Comparison of ENCODE assay signal across 16 cellular contexts in genomic region chr10:73763343-73763742, GRCh38. TPM values are rescaled to one million over a fixed set of nuclear protein-coding genes. Genes with fewer than 3 reads are reported as not detected.
A peak's percentile ranks its signal among the peaks of the same experiment; 100 is the strongest.
DNase-seq lines count a peak whose midpoint lies in the region; ATAC-seq and TF ChIP-seq lines count a peak whose summit lies in the region.
"Had no signal": no experiment of that assay in that cellular context is flagged by ENCODE, and none has a peak within 500 bp of the region (broad histone marks: within the 10 kb centered on the region; RNA-seq: fewer than 3 reads in every experiment).

No MANE protein-coding gene starts in this region.

- no peaks in the 10 kb centered on the region for H3K9me2 ChIP-seq in PC-9 (ENCODE audit: insufficient read depth)

- peak; percentile 66 for DNase-seq in activated naive CD4-positive, alpha-beta T cell treated with anti-CD3 and anti-CD28 coated beads for 36 hours
- no peak for DNase-seq in activated naive CD4-positive, alpha-beta T cell treated with anti-CD3 and anti-CD28 coated beads, Interleukin-2, amount 10 ng/mL, durations not matched to agents 7 days and 5 days
- no peak for DNase-seq in PC-9
- peak in 2 of 3 experiments; percentile 55 to 59 for DNase-seq in effector memory CD8-positive, alpha-beta T cell
- DNase-seq in tibial nerve (ENCODE audit: low spot score in 2 of 2), result no peak
- DNase-seq: activated naive CD4-positive, alpha-beta T cell; dermis blood vessel endothelial cell; glutamatergic neuron; naive thymus-derived CD8-positive, alpha-beta T cell; NCI-H146; NCI-H2227 treated with DMSO at 0.1 percent for 48 hours; psoas muscle; stimulated activated naive CD8-positive, alpha-beta T cell treated with anti-CD3 and anti-CD28 coated beads, Interleukin-15, Interleukin-2, amounts not matched to agents 100 U/mL and 50 U/mL, for 24 hours had no signal

- TF ChIP-seq POLR2A in tibial nerve (IDR thresholded peaks at IDR 0.05) (no peak), gastroesophageal sphincter (IDR thresholded peaks at IDR 0.05) (no peak)

- H3K4me1 Mint-ChIP-seq in activated naive CD4-positive, alpha-beta T cell treated with anti-CD3 and anti-CD28 coated beads for 36 hours (ENCODE audit: low read depth), result peaks cover 46% of the 10 kb centered on the region
- H3K4me1 Mint-ChIP-seq in activated naive CD4-positive, alpha-beta T cell treated with anti-CD3 and anti-CD28 coated beads, Interleukin-2, amount 10 ng/mL, durations not matched to agents 7 days and 5 days, result peaks cover 58% of the 10 kb centered on the region
- H3K4me1 Mint-ChIP-seq in effector memory CD8-positive, alpha-beta T cell (ENCODE audit: low read depth in 2 of 2), result peaks cover 52 to 64% of the 10 kb centered on the region in 2 donors
- H3K4me1 Mint-ChIP-seq in stimulated activated memory B cell treated with anti-CD40 and anti-IgM and Interleukin-4, amounts not matched to agents 10 μg/mL and 1 μg/mL and 100 μg/mL, for 72 hours, result peaks cover 51% of the 10 kb centered on the region

- ATAC-seq in effector memory CD8-positive, alpha-beta T cell (replicated peaks), result peak; percentile 45
- peak; percentile 64 for ATAC-seq in stimulated activated memory B cell treated with anti-CD40 and anti-IgM and Interleukin-4, amounts not matched to agents 10 μg/mL and 1 μg/mL and 100 μg/mL, for 72 hours
- ATAC-seq in HG02759 (IDR thresholded peaks at IDR 0.05; ENCODE audit: unreplicated experiment) (no peak), gastroesophageal sphincter (no peak)
- ATAC-seq: naive thymus-derived CD8-positive, alpha-beta T cell; psoas muscle; stimulated activated naive CD8-positive, alpha-beta T cell treated with anti-CD3 and anti-CD28 coated beads, Interleukin-15, Interleukin-2, amounts not matched to agents 100 U/mL and 50 U/mL, for 24 hours had no signal

- peak overlapping the region; percentile 86 for H3K27ac Mint-ChIP-seq in activated naive CD4-positive, alpha-beta T cell treated with anti-CD3 and anti-CD28 coated beads for 36 hours
- H3K27ac Mint-ChIP-seq in activated naive CD4-positive, alpha-beta T cell treated with anti-CD3 and anti-CD28 coated beads, Interleukin-2, amount 10 ng/mL, durations not matched to agents 7 days and 5 days, result no peak overlapping the region
- peak overlapping the region; percentile 71 to 73 for H3K27ac Mint-ChIP-seq in effector memory CD8-positive, alpha-beta T cell
- H3K27ac Mint-ChIP-seq in stimulated activated memory B cell treated with anti-CD40 and anti-IgM and Interleukin-4, amounts not matched to agents 10 μg/mL and 1 μg/mL and 100 μg/mL, for 72 hours, result peak overlapping the region; percentile 77

- no peaks in the 10 kb centered on the region for H3K27me3 Mint-ChIP-seq in activated naive CD4-positive, alpha-beta T cell treated with anti-CD3 and anti-CD28 coated beads for 36 hours (ENCODE audit: low read depth)
- H3K27me3 Mint-ChIP-seq in activated naive CD4-positive, alpha-beta T cell treated with anti-CD3 and anti-CD28 coated beads, Interleukin-2, amount 10 ng/mL, durations not matched to agents 7 days and 5 days, result no peaks in the 10 kb centered on the region
- no peaks in the 10 kb centered on the region for H3K27me3 Mint-ChIP-seq in effector memory CD8-positive, alpha-beta T cell
- H3K27me3 Mint-ChIP-seq in stimulated activated memory B cell treated with anti-CD40 and anti-IgM and Interleukin-4, amounts not matched to agents 10 μg/mL and 1 μg/mL and 100 μg/mL, for 72 hours, result no peaks in the 10 kb centered on the region
- H3K27me3 Mint-ChIP-seq: naive thymus-derived CD8-positive, alpha-beta T cell had no signal

- H3K9me3 ChIP-seq in PC-9 (ENCODE audit: insufficient read depth, low read depth), result no peaks in the 10 kb centered on the region
- no peaks in the 10 kb centered on the region for H3K9me3 ChIP-seq in tibial nerve
- H3K9me3 ChIP-seq in gastroesophageal sphincter, result no peaks in the 10 kb centered on the region
- H3K9me3 ChIP-seq: psoas muscle had no signal

- peaks cover 11% of the 10 kb centered on the region for H3K4me1 ChIP-seq in PC-9 (replicated peaks; ENCODE audit: insufficient read depth)
- H3K4me1 ChIP-seq in tibial nerve, result no peaks in the 10 kb centered on the region
- peaks cover 0 to 7% (median 0%) of the 10 kb centered on the region in 3 donors for H3K4me1 ChIP-seq in gastroesophageal sphincter
- H3K4me1 ChIP-seq: psoas muscle had no signal

- H3K36me3 Mint-ChIP-seq in activated naive CD4-positive, alpha-beta T cell treated with anti-CD3 and anti-CD28 coated beads for 36 hours (ENCODE audit: low read depth), result peaks cover 50% of the 10 kb centered on the region
- peaks cover 72% of the 10 kb centered on the region for H3K36me3 Mint-ChIP-seq in activated naive CD4-positive, alpha-beta T cell treated with anti-CD3 and anti-CD28 coated beads, Interleukin-2, amount 10 ng/mL, durations not matched to agents 7 days and 5 days
- peaks cover 94% of the 10 kb centered on the region for H3K36me3 Mint-ChIP-seq in effector memory CD8-positive, alpha-beta T cell (ENCODE audit: insufficient read depth)
- peaks cover 85% of the 10 kb centered on the region for H3K36me3 Mint-ChIP-seq in stimulated activated memory B cell treated with anti-CD40 and anti-IgM and Interleukin-4, amounts not matched to agents 10 μg/mL and 1 μg/mL and 100 μg/mL, for 72 hours

- no peak for TF ChIP-seq CTCF in PC-9 (conservative IDR thresholded peaks at IDR 0.05)
- TF ChIP-seq CTCF in tibial nerve (IDR thresholded peaks at IDR 0.05), result no peak
- TF ChIP-seq CTCF in gastroesophageal sphincter (IDR thresholded peaks at IDR 0.05), result no peak

- H3F3A ChIP-seq in PC-9 (ENCODE audit: insufficient read depth, low read depth), result peaks cover 9% of the 10 kb centered on the region

- intact Hi-C loops in activated naive CD4-positive, alpha-beta T cell treated with anti-CD3 and anti-CD28 coated beads for 36 hours (cut with micrococcal nuclease), result loop anchor here (1.0 kb wide), 2 partner anchors 9 to 33 kb away; a partner anchor contains a TSS
- intact Hi-C loops in PC-9 (cut with micrococcal nuclease; ENCODE audit: unreplicated experiment), result no loop called here

- H3K4me3 ChIP-seq in PC-9 (no peak overlapping the region), tibial nerve (no peak overlapping the region), gastroesophageal sphincter (no peak overlapping the region)
- H3K4me3 ChIP-seq: psoas muscle had no signal

- no peaks in the 10 kb centered on the region for H3K9me3 Mint-ChIP-seq in activated naive CD4-positive, alpha-beta T cell treated with anti-CD3 and anti-CD28 coated beads for 36 hours
- no peaks in the 10 kb centered on the region for H3K9me3 Mint-ChIP-seq in activated naive CD4-positive, alpha-beta T cell treated with anti-CD3 and anti-CD28 coated beads, Interleukin-2, amount 10 ng/mL, durations not matched to agents 7 days and 5 days
- H3K9me3 Mint-ChIP-seq in effector memory CD8-positive, alpha-beta T cell, result no peaks in the 10 kb centered on the region
- no peaks in the 10 kb centered on the region for H3K9me3 Mint-ChIP-seq in stimulated activated memory B cell treated with anti-CD40 and anti-IgM and Interleukin-4, amounts not matched to agents 10 μg/mL and 1 μg/mL and 100 μg/mL, for 72 hours
- H3K9me3 Mint-ChIP-seq: naive thymus-derived CD8-positive, alpha-beta T cell had no signal

- H4K20me1 ChIP-seq in PC-9 (ENCODE audit: insufficient read depth), result peaks cover 28% of the 10 kb centered on the region

- no peak overlapping the region for H3K4me3 Mint-ChIP-seq in activated naive CD4-positive, alpha-beta T cell treated with anti-CD3 and anti-CD28 coated beads for 36 hours
- no peak overlapping the region for H3K4me3 Mint-ChIP-seq in activated naive CD4-positive, alpha-beta T cell treated with anti-CD3 and anti-CD28 coated beads, Interleukin-2, amount 10 ng/mL, durations not matched to agents 7 days and 5 days
- H3K4me3 Mint-ChIP-seq in effector memory CD8-positive, alpha-beta T cell, result peak overlapping the region; percentile 51 to 62
- H3K4me3 Mint-ChIP-seq in stimulated activated memory B cell treated with anti-CD40 and anti-IgM and Interleukin-4, amounts not matched to agents 10 μg/mL and 1 μg/mL and 100 μg/mL, for 72 hours, result no peak overlapping the region

- no TSS peak for BruUV-seq in PC-9 (replicated peaks; lab: Mats Ljungman, UMichigan)

- POLR2A ChIA-PET in PC-9 (lab: Charles Lee; ENCODE audit: unreplicated experiment), result no interaction called here

- peaks cover 63% of the 10 kb centered on the region for H3K36me3 ChIP-seq in PC-9 (ENCODE audit: low read depth)
- H3K36me3 ChIP-seq in tibial nerve, result peaks cover 5 to 95% (median 58%) of the 10 kb centered on the region in 3 donors
- peaks cover 3 to 100% of the 10 kb centered on the region in 2 donors for H3K36me3 ChIP-seq in gastroesophageal sphincter

- CTCF ChIA-PET in activated naive CD4-positive, alpha-beta T cell treated with anti-CD3 and anti-CD28 coated beads for 36 hours (lab: Charles Lee), result interaction anchor here (1.3 kb wide), 1 partner anchor 18 kb away, joined by 4 read pairs; the partner anchor contains the start of gene CHCHD1
- CTCF ChIA-PET in activated naive CD4-positive, alpha-beta T cell treated with anti-CD3 and anti-CD28 coated beads, Interleukin-2, amount 10 ng/mL, durations not matched to agents 7 days and 5 days (lab: Charles Lee), result interaction anchor here (0.5 to 1.4 kb wide), 2 partner anchors 11 to 33 kb away, joined by 3 to 4 read pairs; no protein-coding TSS in a partner anchor
- CTCF ChIA-PET in PC-9 (lab: Charles Lee), result interaction anchor here (0.5 kb wide), 2 partner anchors 194 to 468 kb away, joined by 3 to 6 read pairs; no protein-coding TSS in a partner anchor

- H3K27ac ChIP-seq in PC-9, result peak overlapping the region; percentile 21; the same call in 1 of the 2 replicates
- H3K27ac ChIP-seq in tibial nerve, result no peak overlapping the region
- no peak overlapping the region for H3K27ac ChIP-seq in gastroesophageal sphincter
- H3K27ac ChIP-seq: psoas muscle had no signal

- WGBS in tibial nerve, 2 donors, result 88 to 90% methylated on average over 2 of the region's 2 CpGs
- 93% methylated on average over 2 of the region's 2 CpGs; no CpG with 5 or more reads in 1 of the 2 donors for WGBS in gastroesophageal sphincter (ENCODE audit: low coverage in 1 of 2), 2 donors

- no peak overlapping the region for H3K4me2 ChIP-seq in PC-9

- H3K27me3 ChIP-seq in PC-9 (ENCODE audit: insufficient read depth, low read depth) (no peaks in the 10 kb centered on the region), tibial nerve (no peaks in the 10 kb centered on the region), gastroesophageal sphincter (no peaks in the 10 kb centered on the region)

- H2AFZ ChIP-seq in PC-9, result no peak overlapping the region

- peaks cover 4% of the 10 kb centered on the region; the same call in 1 of the 2 replicates for H3K79me2 ChIP-seq in PC-9 (ENCODE audit: low read depth)

- TF ChIP-seq EP300 in tibial nerve (IDR thresholded peaks at IDR 0.05), result no peak
- no peak for TF ChIP-seq EP300 in gastroesophageal sphincter (IDR thresholded peaks at IDR 0.05)

RNA-seq across cellular contexts. Expression of gene CHCHD1, which starts 18.5 kb away (rescaled TPM):
- total RNA-seq in activated naive CD4-positive, alpha-beta T cell treated with anti-CD3 and anti-CD28 coated beads for 36 hours, result 10 to 100 TPM; 27.4 to 28.8 TPM
- total RNA-seq in PC-9 (2021) (44.1 and 44.5 TPM in 2 replicates), tibial nerve (10 to 100 TPM in 3 of 4 donors, 1 to 10 TPM in 1; 8.2 to 33.0 (median 16.2) TPM), gastroesophageal sphincter (10 to 100 TPM; 19.9 to 29.5 (median 21.4) TPM)

RNA-seq across cellular contexts. Expression of gene SEC24C, which starts 19.2 kb away (rescaled TPM):
- 10 to 100 TPM; 67.0 to 68.1 TPM for total RNA-seq in activated naive CD4-positive, alpha-beta T cell treated with anti-CD3 and anti-CD28 coated beads for 36 hours
- total RNA-seq in PC-9 (2021) (83.1 and 105 TPM in 2 replicates), tibial nerve (10 to 100 TPM; 42.0 to 61.2 (median 43.3) TPM), gastroesophageal sphincter (10 to 100 TPM; 47.5 to 65.1 (median 49.6) TPM)

RNA-seq across cellular contexts. Expression of gene ZSWIM8, which starts 22.1 kb away (rescaled TPM):
- 10 to 100 TPM; 25.8 to 26.7 TPM for total RNA-seq in activated naive CD4-positive, alpha-beta T cell treated with anti-CD3 and anti-CD28 coated beads for 36 hours
- total RNA-seq in PC-9 (2021) (49.2 and 70.0 TPM in 2 replicates), tibial nerve (100 to 1,000 TPM; 104 to 138 (median 121) TPM), gastroesophageal sphincter (100 to 1,000 TPM in 2 of 4 donors, 10 to 100 TPM in 2; 48.4 to 121 (median 101) TPM)

RNA-seq across cellular contexts. Expression of gene NDST2, which starts 48.1 kb away (rescaled TPM):
- total RNA-seq in activated naive CD4-positive, alpha-beta T cell treated with anti-CD3 and anti-CD28 coated beads for 36 hours, result 100 to 1,000 TPM; 102 to 127 TPM
- total RNA-seq in PC-9 (2021) (20.4 and 22.8 TPM in 2 replicates), tibial nerve (10 to 100 TPM; 44.8 to 99.3 (median 61.7) TPM), gastroesophageal sphincter (10 to 100 TPM; 17.9 to 53.9 (median 25.7) TPM)

Comparison
In these comparisons a context has a peak if more than half of its experiments do, and no peak if none do; other contexts are left out.
1. DNase-seq: peak in activated naive CD4-positive, alpha-beta T cell treated with anti-CD3 and anti-CD28 coated beads for 36 hours (single experiment) and effector memory CD8-positive, alpha-beta T cell (2 of 3); none in activated naive CD4-positive, alpha-beta T cell treated with anti-CD3 and anti-CD28 coated beads, Interleukin-2, amount 10 ng/mL, durations not matched to agents 7 days and 5 days (single experiment), PC-9 (0 of 2) and tibial nerve (0 of 2).
2. H3K4me3 Mint-ChIP-seq: peak in effector memory CD8-positive, alpha-beta T cell (2 of 2); none in activated naive CD4-positive, alpha-beta T cell treated with anti-CD3 and anti-CD28 coated beads for 36 hours (single experiment), activated naive CD4-positive, alpha-beta T cell treated with anti-CD3 and anti-CD28 coated beads, Interleukin-2, amount 10 ng/mL, durations not matched to agents 7 days and 5 days (single experiment) and stimulated activated memory B cell treated with anti-CD40 and anti-IgM and Interleukin-4, amounts not matched to agents 10 μg/mL and 1 μg/mL and 100 μg/mL, for 72 hours (single experiment).
3. ATAC-seq: peak in effector memory CD8-positive, alpha-beta T cell (single experiment) and stimulated activated memory B cell treated with anti-CD40 and anti-IgM and Interleukin-4, amounts not matched to agents 10 μg/mL and 1 μg/mL and 100 μg/mL, for 72 hours (single experiment); none in HG02759 (single experiment) and gastroesophageal sphincter (single experiment).